8 cellular contexts compared by ENCODE assay signal in the genomic region with DNA sequence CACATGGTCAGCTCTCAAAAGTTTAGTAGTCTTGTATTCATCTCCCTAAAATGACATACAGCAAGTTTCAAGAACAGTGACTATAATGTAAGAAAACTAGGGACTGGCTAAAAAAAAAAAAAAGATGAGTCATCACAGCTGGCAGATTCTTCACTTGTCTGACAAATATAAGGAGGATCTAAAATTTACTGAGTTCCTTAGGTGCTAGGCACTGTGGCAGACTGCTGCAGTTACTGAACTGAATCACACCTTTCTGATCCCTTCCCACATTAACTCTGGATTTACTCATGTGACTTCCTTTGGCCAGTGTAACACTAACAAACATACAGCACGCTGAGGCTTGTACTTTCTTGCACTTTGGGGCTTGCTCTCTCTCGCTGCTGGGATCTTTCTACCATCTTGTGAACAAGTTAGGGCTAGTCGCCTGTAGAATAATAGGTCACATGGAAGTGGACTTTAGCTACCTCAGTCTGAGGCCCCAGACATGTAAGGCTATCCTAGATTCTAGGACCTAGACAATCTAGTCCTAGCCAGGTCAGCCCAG. TPM values are rescaled to one million over a fixed set of nuclear protein-coding genes. Genes with fewer than 3 reads are reported as not detected.
A peak's percentile ranks its signal among the peaks of the same experiment; 100 is the strongest.
DNase-seq lines count a peak whose midpoint lies in the region; ATAC-seq and TF ChIP-seq lines count a peak whose summit lies in the region.

No MANE protein-coding gene starts in this region.

- no peaks in the 10 kb centered on the region for H3K9me3 ChIP-seq in right atrium auricular region
- no peaks in the 10 kb centered on the region for H3K9me3 ChIP-seq in naive thymus-derived CD4-positive, alpha-beta T cell (ENCODE audit: control insufficient read depth in 2 of 3, low read length in 3 of 3)

- H3K27ac Mint-ChIP-seq in central memory CD8-positive, alpha-beta T cell (ENCODE audit: low read depth), result peak overlapping the region; percentile 81
- peak overlapping the region in 5 of 9 donors; percentile 16 to 92 (median 54) for H3K27ac Mint-ChIP-seq in naive thymus-derived CD4-positive, alpha-beta T cell

- H3K36me3 Mint-ChIP-seq in central memory CD8-positive, alpha-beta T cell (ENCODE audit: insufficient read depth), result peaks cover 16% of the 10 kb centered on the region
- peaks cover 0 to 43% (median 18%) of the 10 kb centered on the region in 5 donors for H3K36me3 Mint-ChIP-seq in naive thymus-derived CD4-positive, alpha-beta T cell

- H3K27me3 Mint-ChIP-seq in central memory CD8-positive, alpha-beta T cell, result no peaks in the 10 kb centered on the region
- H3K27me3 Mint-ChIP-seq in naive thymus-derived CD4-positive, alpha-beta T cell, result no peaks in the 10 kb centered on the region

- no peaks in the 10 kb centered on the region for H3K36me3 ChIP-seq in right atrium auricular region
- H3K36me3 ChIP-seq in naive thymus-derived CD4-positive, alpha-beta T cell (ENCODE audit: control insufficient read depth in 2 of 3, insufficient read depth in 3 of 3, low read length in 3 of 3), result peaks cover 0 to 7% (median 0%) of the 10 kb centered on the region in 3 experiments

- intact Hi-C loops in Right ventricle myocardium superior (cut with DNase I), result no loop called here
- intact Hi-C loops in naive thymus-derived CD4-positive, alpha-beta T cell (cut with micrococcal nuclease), result no loop called here

- ATAC-seq in Right ventricle myocardium superior (ENCODE audit: poor library complexity), result peak; percentile 48
- ATAC-seq in central memory CD8-positive, alpha-beta T cell (replicated peaks; ENCODE audit: extremely low read depth, poor library complexity, severe bottlenecking), result peak; percentile 46
- ATAC-seq in naive thymus-derived CD4-positive, alpha-beta T cell, result peak; percentile 67

- no peak overlapping the region for H3K27ac ChIP-seq in right atrium auricular region
- H3K27ac ChIP-seq in naive thymus-derived CD4-positive, alpha-beta T cell (ENCODE audit: low read depth, low read length), result no peak overlapping the region

- H3K27me3 ChIP-seq in right atrium auricular region, result no peaks in the 10 kb centered on the region
- no peaks in the 10 kb centered on the region for H3K27me3 ChIP-seq in naive thymus-derived CD4-positive, alpha-beta T cell (ENCODE audit: control insufficient read depth in 2 of 2, insufficient read depth in 2 of 2, low read length in 2 of 2)

- DNase-seq in Right ventricle myocardium superior (no peak), right atrium auricular region (ENCODE audit: low spot score) (no peak), NOMO-1 treated with DMSO at 0.1 percent for 48 hours (lab: John Stamatoyannopoulos, UW; ENCODE audit: unreplicated experiment) (peak; percentile 48), SKM-1 (lab: John Stamatoyannopoulos, UW; ENCODE audit: unreplicated experiment) (no peak), SHP77 (lab: John Stamatoyannopoulos, UW) (no peak), NCI-H2107 treated with DMSO at 0.1 percent for 48 hours (lab: John Stamatoyannopoulos, UW; ENCODE audit: unreplicated experiment) (no peak)
- DNase-seq in central memory CD8-positive, alpha-beta T cell (ENCODE audit: low spot score in 2 of 2), result no peak
- no peak for DNase-seq in naive thymus-derived CD4-positive, alpha-beta T cell

- H3K4me1 ChIP-seq in right atrium auricular region, result peaks cover 0 to 16% of the 10 kb centered on the region in 2 donors
- H3K4me1 ChIP-seq in naive thymus-derived CD4-positive, alpha-beta T cell (ENCODE audit: control insufficient read depth in 2 of 2, insufficient read depth in 2 of 2, low read length in 2 of 2), result peaks cover 0 to 9% of the 10 kb centered on the region in 2 donors

- POLR2A ChIA-PET in naive thymus-derived CD4-positive, alpha-beta T cell (lab: Charles Lee), result interaction anchor here (0.8 to 1.9 kb wide), 5 partner anchors 12 to 32 kb away, joined by 3 to 5 read pairs (median 4); a partner anchor contains a TSS

- no peaks in the 10 kb centered on the region for H3K9me3 Mint-ChIP-seq in central memory CD8-positive, alpha-beta T cell
- no peaks in the 10 kb centered on the region for H3K9me3 Mint-ChIP-seq in naive thymus-derived CD4-positive, alpha-beta T cell

- TF ChIP-seq CTCF in right atrium auricular region (IDR thresholded peaks at IDR 0.05), result no peak

- CTCF ChIA-PET in naive thymus-derived CD4-positive, alpha-beta T cell (lab: Charles Lee), result interaction anchor here (0.6 kb wide), 2 partner anchors 21 to 87 kb away, joined by 3 read pairs; no protein-coding TSS in a partner anchor

- peak overlapping the region; percentile 6 for H3K4me3 Mint-ChIP-seq in central memory CD8-positive, alpha-beta T cell
- no peak overlapping the region for H3K4me3 Mint-ChIP-seq in naive thymus-derived CD4-positive, alpha-beta T cell

- no peak overlapping the region for H3K4me3 ChIP-seq in right atrium auricular region
- no peak overlapping the region for H3K4me3 ChIP-seq in naive thymus-derived CD4-positive, alpha-beta T cell (ENCODE audit: low read length)

- peaks cover 21% of the 10 kb centered on the region for H3K4me1 Mint-ChIP-seq in central memory CD8-positive, alpha-beta T cell
- peaks cover 13 to 49% (median 31%) of the 10 kb centered on the region in 7 donors for H3K4me1 Mint-ChIP-seq in naive thymus-derived CD4-positive, alpha-beta T cell

RNA-seq across cellular contexts. Expression of a gene that starts 32.1 kb away (rescaled TPM):
- total RNA-seq in Right ventricle myocardium superior (4.6 TPM), right atrium auricular region (10 to 100 TPM in 1 of 2 donors, 1 to 10 TPM in 1; 3.4 to 11.8 TPM)
- total RNA-seq in naive thymus-derived CD4-positive, alpha-beta T cell, result 10 to 100 TPM; 47.4 to 62.5 (median 53.3) TPM
- 10 to 100 TPM; 10.3 to 14.1 TPM for polyA plus RNA-seq in naive thymus-derived CD4-positive, alpha-beta T cell
